In the genomic region with DNA sequence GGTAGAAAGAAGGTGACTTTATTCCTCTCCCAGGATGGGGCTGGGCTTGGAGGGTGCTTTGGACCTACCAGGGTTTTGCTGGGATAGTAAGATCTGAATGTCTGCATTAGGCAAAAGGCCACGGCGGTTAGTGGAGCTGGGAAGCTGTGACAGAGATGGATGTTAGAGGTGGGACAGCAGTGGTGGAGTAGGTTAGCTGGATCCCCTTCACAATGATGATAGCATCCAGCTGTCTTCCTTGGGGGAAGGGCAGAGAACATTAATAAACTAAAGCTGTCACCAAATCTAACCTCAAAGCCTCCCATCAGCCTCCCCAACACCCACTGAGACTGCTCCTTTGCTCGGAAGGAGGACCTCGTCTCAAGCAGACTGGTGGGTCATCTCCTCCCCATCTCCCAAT, we compare ENCODE assay signal across 27 cellular contexts.
"Had no signal": no experiment of that assay in that cellular context is flagged by ENCODE, and none has a peak within 500 bp of the region (broad histone marks: within the 10 kb centered on the region; RNA-seq: fewer than 3 reads in every experiment).

No MANE protein-coding gene starts in this region.

- H3K4me2 ChIP-seq: KMS-11 had no signal

- H3K4me1 Mint-ChIP-seq: activated CD4-positive, alpha-beta memory T cell treated with anti-CD3 and anti-CD28 coated beads, Interleukin-2, amount 10 ng/mL, durations not matched to agents 7 days and 5 days; activated T-helper 17 cell treated with anti-CD3 and anti-CD28 coated beads, Interleukin-2, amount 50 U/mL, for 72 hours had no signal

- H3K27me3 ChIP-seq: brain microvascular endothelial cell, cardiac muscle cell, SJSA1 had no signal

- H3K36me3 ChIP-seq: brain microvascular endothelial cell, cardiac muscle cell, SJSA1, WERI-Rb-1 had no signal

- H3K9me3 ChIP-seq: SJSA1 had no signal

- H3K4me1 ChIP-seq: SJSA1 had no signal

- H3K27me3 Mint-ChIP-seq: activated CD4-positive, alpha-beta T cell treated with anti-CD3 and anti-CD28 coated beads for 36 hours; activated T-helper 17 cell treated with anti-CD3 and anti-CD28 coated beads, Interleukin-2, amount 50 U/mL, for 72 hours had no signal

- DNase-seq: activated CD4-positive, alpha-beta memory T cell treated with anti-CD3 and anti-CD28 coated beads, Interleukin-2, amount 10 ng/mL, durations not matched to agents 7 days and 5 days; activated CD4-positive, alpha-beta T cell treated with anti-CD3 and anti-CD28 coated beads for 36 hours; activated CD4-positive, alpha-beta T cell treated with anti-CD3 and anti-CD28 coated beads, Interleukin-2, amount 50 U/mL, for 1 hour; activated gamma-delta T cell; activated naive CD4-positive, alpha-beta T cell treated with anti-CD3 and anti-CD28 coated beads for 36 hours; activated naive CD8-positive, alpha-beta T cell treated with anti-CD3 and anti-CD28 coated beads for 36 hours; activated T-cell treated with anti-CD3 and anti-CD28 coated beads for 4 hours; activated T-cell treated with anti-CD3 and anti-CD28 coated beads, Interleukin-2, amount 50 U/mL, for 48 hours; MV-4-11; NCI-H1092 treated with DMSO at 0.1 percent for 48 hours; NCI-H1417 treated with DMSO at 0.1 percent for 48 hours; NCI-H1694; NCI-H2029 treated with DMSO at 0.1 percent for 48 hours; NCI-H345; NCI-H510A; NCI-H526 treated with DMSO at 0.1 percent for 48 hours; PC-3; SHP77; SW 1271; WERI-Rb-1 had no signal

- H3K4me3 Mint-ChIP-seq: activated CD4-positive, alpha-beta memory T cell treated with anti-CD3 and anti-CD28 coated beads, Interleukin-2, amount 10 ng/mL, durations not matched to agents 7 days and 5 days; activated CD4-positive, alpha-beta T cell treated with anti-CD3 and anti-CD28 coated beads for 36 hours; activated naive CD4-positive, alpha-beta T cell treated with anti-CD3 and anti-CD28 coated beads for 36 hours; activated naive CD8-positive, alpha-beta T cell treated with anti-CD3 and anti-CD28 coated beads for 36 hours; activated T-helper 17 cell treated with anti-CD3 and anti-CD28 coated beads, Interleukin-2, amount 50 U/mL, for 72 hours; T-helper 2 cell treated with Interferon-gamma antibody and Interleukin-4, amounts not matched to agents 5 μg/mL and 100 μg/mL, for 36 hours had no signal

- H3K27ac Mint-ChIP-seq: activated CD4-positive, alpha-beta memory T cell treated with anti-CD3 and anti-CD28 coated beads, Interleukin-2, amount 10 ng/mL, durations not matched to agents 7 days and 5 days; activated CD4-positive, alpha-beta T cell treated with anti-CD3 and anti-CD28 coated beads for 36 hours; activated naive CD4-positive, alpha-beta T cell treated with anti-CD3 and anti-CD28 coated beads for 36 hours; activated naive CD8-positive, alpha-beta T cell treated with anti-CD3 and anti-CD28 coated beads for 36 hours; activated T-helper 17 cell treated with anti-CD3 and anti-CD28 coated beads, Interleukin-2, amount 50 U/mL, for 72 hours; T-helper 2 cell treated with Interferon-gamma antibody and Interleukin-4, amounts not matched to agents 5 μg/mL and 100 μg/mL, for 36 hours had no signal

- H3K9me3 Mint-ChIP-seq: activated CD4-positive, alpha-beta memory T cell treated with anti-CD3 and anti-CD28 coated beads, Interleukin-2, amount 10 ng/mL, durations not matched to agents 7 days and 5 days; activated naive CD4-positive, alpha-beta T cell treated with anti-CD3 and anti-CD28 coated beads for 36 hours; activated naive CD8-positive, alpha-beta T cell treated with anti-CD3 and anti-CD28 coated beads for 36 hours; activated T-helper 17 cell treated with anti-CD3 and anti-CD28 coated beads, Interleukin-2, amount 50 U/mL, for 72 hours; T-helper 2 cell treated with Interferon-gamma antibody and Interleukin-4, amounts not matched to agents 5 μg/mL and 100 μg/mL, for 36 hours had no signal

- H3K9ac ChIP-seq: KMS-11 had no signal

- H3K4me3 ChIP-seq: cardiac muscle cell, SJSA1 had no signal

- H3K27ac ChIP-seq: brain microvascular endothelial cell, cardiac muscle cell, KMS-11, SJSA1, WERI-Rb-1 had no signal

- ATAC-seq: activated CD4-positive, alpha-beta T cell treated with anti-CD3 and anti-CD28 coated beads for 36 hours; activated T-helper 17 cell treated with anti-CD3 and anti-CD28 coated beads, Interleukin-2, amount 50 U/mL, for 72 hours; PC-3; SK-N-SH treated with all-trans-retinoic acid at 6 μM for 48 hours had no signal
